8 cellular contexts compared by ENCODE assay signal in the genomic region with DNA sequence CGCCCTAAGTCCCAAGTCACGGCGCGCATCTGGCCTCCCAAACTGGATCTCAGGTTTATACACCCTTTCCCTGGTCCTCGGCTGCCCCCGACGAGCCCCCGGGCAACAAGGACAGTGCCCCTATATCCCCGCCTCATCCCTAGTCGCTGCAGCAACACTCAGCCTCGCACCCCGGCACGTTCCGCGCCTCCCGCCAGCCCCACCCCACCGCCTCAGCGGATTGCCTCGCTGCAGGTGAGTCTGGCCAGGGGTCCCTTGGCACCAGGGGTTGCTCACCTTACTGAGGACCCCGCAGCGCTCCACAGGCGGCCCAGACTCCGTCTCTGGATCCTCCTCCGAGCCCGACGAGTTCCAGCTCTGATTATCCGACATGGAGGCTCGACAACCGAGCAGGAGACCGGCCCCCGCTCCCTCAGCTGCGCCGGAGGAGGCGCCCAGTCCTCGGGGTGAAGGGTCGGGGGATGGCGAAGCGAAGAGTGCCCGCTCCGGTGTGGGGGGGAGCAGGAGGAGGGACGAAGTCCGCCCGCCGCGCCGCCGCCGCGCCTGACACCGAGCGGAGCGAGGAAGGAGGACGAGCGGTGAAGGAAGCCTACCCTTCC. TPM values are rescaled to one million over a fixed set of nuclear protein-coding genes. Genes with fewer than 3 reads are reported as not detected.
DNase-seq lines count a peak whose midpoint lies in the region; TF ChIP-seq lines count a peak whose summit lies in the region.

No MANE protein-coding gene starts in this region.

- no peaks in the 10 kb centered on the region for H3K9me3 ChIP-seq in neural progenitor cell (ENCODE audit: low read depth)
- H3K9me3 ChIP-seq in thyroid gland = no peaks in the 10 kb centered on the region

- DNase-seq in GM13977 (ENCODE audit: low spot score) (peak; percentile 21), HEK293T (ENCODE audit: extremely low spot score) (peak; percentile 30), NCI-H1092 treated with DMSO at 0.1 percent for 48 hours (lab: John Stamatoyannopoulos, UW) (peak; percentile 16), fibroblast of villous mesenchyme (ENCODE audit: low read depth) (no peak), neural progenitor cell (ENCODE audit: low spot score) (peak; percentile 76), thyroid gland (peak; percentile 59 to 69), NCI-H128 (lab: John Stamatoyannopoulos, UW; ENCODE audit: unreplicated experiment) (no peak)
- DNase-seq in activated T-helper 9 cell treated with anti-CD3 and anti-CD28 coated beads, Interleukin-2, amount 50 U/mL, for 16 hours (ENCODE audit: low read depth) = peak; percentile 30

- peak overlapping the region; percentile 87 for H3K4me3 ChIP-seq in fibroblast of villous mesenchyme (ENCODE audit: low read depth, low read length)
- peak overlapping the region; percentile 96 for H3K4me3 ChIP-seq in neural progenitor cell
- H3K4me3 ChIP-seq in thyroid gland (replicated peaks in 1 of 3) = peak overlapping the region; percentile 76 to 95 (median 88)

- TF ChIP-seq CTCF in GM13977 (IDR thresholded peaks at IDR 0.05; ENCODE audit: extremely low read depth, insufficient read depth, missing control alignments) (no peak), fibroblast of villous mesenchyme (IDR thresholded peaks at IDR 0.05; ENCODE audit: insufficient read depth, low read depth, low read length) (no peak), neural progenitor cell (IDR thresholded peaks at IDR 0.05) (no peak), thyroid gland (IDR thresholded peaks at IDR 0.05) (no peak)

- H4K20me1 ChIP-seq in neural progenitor cell (ENCODE audit: low read depth) = peaks cover 13% of the 10 kb centered on the region

- H3F3A ChIP-seq in neural progenitor cell (ENCODE audit: low read depth) = peaks cover 3% of the 10 kb centered on the region

- no peaks in the 10 kb centered on the region for H3K36me3 ChIP-seq in neural progenitor cell
- no peaks in the 10 kb centered on the region for H3K36me3 ChIP-seq in thyroid gland

- H3K79me2 ChIP-seq in neural progenitor cell (ENCODE audit: low read depth) = peaks cover 83% of the 10 kb centered on the region

- CTCF ChIA-PET in HEK293T (lab: Yijun Ruan, JAX) = interaction anchor here (1.4 kb wide), 1 partner anchor 170 kb away, joined by 3 read pairs; no protein-coding TSS in a partner anchor

- H3K4me1 ChIP-seq in neural progenitor cell (peaks cover 15% of the 10 kb centered on the region), thyroid gland (peaks cover 29 to 36% of the 10 kb centered on the region in 2 donors)

- no peaks in the 10 kb centered on the region for H3K27me3 ChIP-seq in neural progenitor cell
- no peaks in the 10 kb centered on the region for H3K27me3 ChIP-seq in thyroid gland

- intact Hi-C loops in thyroid gland (cut with DNase I) = loop anchor here (5.0 kb wide), 1 partner anchor 274 kb away; the partner anchor contains the start of gene ANKRD31

- H3K27ac ChIP-seq in neural progenitor cell = peak overlapping the region; percentile 34
- peak overlapping the region; percentile 72 to 96 (median 92) for H3K27ac ChIP-seq in thyroid gland

- peaks cover 9% of the 10 kb centered on the region for H3K36me3 Mint-ChIP-seq in neural progenitor cell

- H3K9me3 Mint-ChIP-seq in neural progenitor cell = peaks cover 7% of the 10 kb centered on the region

- H3K4me1 Mint-ChIP-seq in neural progenitor cell = peaks cover 24% of the 10 kb centered on the region

- H2AFZ ChIP-seq in neural progenitor cell (replicated peaks) = peak overlapping the region; percentile 87

- peak overlapping the region; percentile 99 for H3K4me3 Mint-ChIP-seq in neural progenitor cell

- peak overlapping the region; percentile 74 for H3K9ac ChIP-seq in neural progenitor cell

- no peak for TF ChIP-seq POLR2A in thyroid gland (IDR thresholded peaks at IDR 0.05)

- in situ Hi-C loops in GM13977 (cut with MboI; ENCODE audit: low pct_unique_long_range_greater_than_20kb, low sequenced_read_pairs, unreplicated experiment) = loop anchor here (5.0 kb wide), 1 partner anchor 61 kb away; no protein-coding TSS in a partner anchor

- peak overlapping the region; percentile 57 for H3K27ac Mint-ChIP-seq in neural progenitor cell

- H3K27me3 Mint-ChIP-seq in neural progenitor cell (ENCODE audit: insufficient read depth, low read depth) = no peaks in the 10 kb centered on the region

- POLR2A ChIA-PET in HEK293T (lab: Yijun Ruan, JAX) = interaction anchor here (1.0 to 1.8 kb wide), 2 partner anchors 170 to 174 kb away, joined by 3 to 7 read pairs; partner anchors contain the start of gene HMGCR

- WGBS in thyroid gland, 2 donors = 0% methylated on average over 7 to 13 of the region's 54 CpGs

- H3K4me2 ChIP-seq in neural progenitor cell = peak overlapping the region; percentile 86

TF ChIP-seq in HEK293T, 16 proteins besides CTCF, POLR2A, EP300 and RAD21:
- no peak for TF ChIP-seq ZNF384 (IDR thresholded peaks at IDR 0.05)
- peak; percentile 78 for TF ChIP-seq L3MBTL2 (conservative IDR thresholded peaks at IDR 0.05)

RNA-seq across cellular contexts. Expression of gene CERT1, which starts 0.5 kb away (rescaled TPM):
- 22.2 and 27.2 TPM in 2 replicates for total RNA-seq in fibroblast of villous mesenchyme
- total RNA-seq in neural progenitor cell (ENCODE audit: low replicate concordance) = 37.3 and 50.4 TPM in 2 replicates
- total RNA-seq in thyroid gland = 10 to 100 TPM; 66.3 to 87.5 (median 78.0) TPM

RNA-seq across cellular contexts. Expression of gene POLK, which starts 0.8 kb away (rescaled TPM):
- total RNA-seq in fibroblast of villous mesenchyme (33.8 and 50.1 TPM in 2 replicates), neural progenitor cell (ENCODE audit: low replicate concordance) (22.0 and 30.9 TPM in 2 replicates), thyroid gland (10 to 100 TPM; 49.8 to 74.5 (median 63.3) TPM)

Comparison
In these comparisons a context has a peak if more than half of its experiments do, and no peak if none do; other contexts are left out.
1. DNase-seq: peak in GM13977 (single experiment), HEK293T (single experiment), NCI-H1092 treated with DMSO at 0.1 percent for 48 hours (single experiment), activated T-helper 9 cell treated with anti-CD3 and anti-CD28 coated beads, Interleukin-2, amount 50 U/mL, for 16 hours (single experiment), neural progenitor cell (single experiment) and thyroid gland (2 of 2); none in fibroblast of villous mesenchyme (single experiment) and NCI-H128 (single experiment).
2. Peak in every context shown above with its lines, with median percentiles within 50 percentile points of each other: H3K4me3 ChIP-seq.